ENCODE assay signal across 12 cellular contexts in the genomic region with DNA sequence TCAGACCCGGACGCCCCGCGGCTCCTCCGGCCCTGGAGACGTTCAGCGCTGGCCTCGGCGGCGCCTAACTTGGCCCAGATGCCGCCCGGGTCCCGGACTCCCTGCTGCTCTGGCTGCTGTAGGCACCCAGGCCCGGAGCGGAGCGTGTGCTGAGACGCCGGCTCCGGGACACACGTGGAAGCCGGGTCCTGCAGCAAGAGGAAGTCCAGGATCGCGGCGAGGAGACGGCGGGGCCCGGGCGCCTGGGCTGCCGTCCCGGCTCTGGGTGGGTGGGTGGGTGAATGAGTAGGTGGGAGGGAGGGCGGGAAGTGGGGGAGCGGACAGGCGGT. TPM values are rescaled to one million over a fixed set of nuclear protein-coding genes. Genes with fewer than 3 reads are reported as not detected.
DNase-seq lines count a peak whose midpoint lies in the region; ATAC-seq and TF ChIP-seq lines count a peak whose summit lies in the region.
"Had no signal": no experiment of that assay in that cellular context is flagged by ENCODE, and none has a peak within 500 bp of the region (broad histone marks: within the 10 kb centered on the region; RNA-seq: fewer than 3 reads in every experiment).

No MANE protein-coding gene starts in this region.

- H3K27ac ChIP-seq in RWPE2 (ENCODE audit: poor library complexity, severe bottlenecking): no peak overlapping the region
- H3K27ac ChIP-seq in right cardiac atrium (ENCODE audit: low read length): peak overlapping the region; percentile 46
- H3K27ac ChIP-seq in spleen: peak overlapping the region; percentile 59 to 86 (median 83)
- H3K27ac ChIP-seq: parathyroid adenoma, SK-N-MC had no signal

- H3K4me1 ChIP-seq in RWPE2 (ENCODE audit: insufficient read depth, poor library complexity, severe bottlenecking): peaks cover 4% of the 10 kb centered on the region
- H3K4me1 ChIP-seq in right cardiac atrium (ENCODE audit: control insufficient read depth, insufficient read depth, low read length): no peaks in the 10 kb centered on the region
- peaks cover 0 to 78% (median 56%) of the 10 kb centered on the region in 6 donors for H3K4me1 ChIP-seq in spleen
- H3K4me1 ChIP-seq: parathyroid adenoma had no signal

- TF ChIP-seq CTCF in RWPE2 (IDR thresholded peaks at IDR 0.05; ENCODE audit: poor library complexity, severe bottlenecking) (no peak), spleen (IDR thresholded peaks at IDR 0.05 in 8 of 11, conservative IDR thresholded peaks at IDR 0.05 in 3 of 11) (no peak)

- H3K9me3 ChIP-seq in RWPE2 (ENCODE audit: severe bottlenecking) (no peaks in the 10 kb centered on the region), right cardiac atrium (ENCODE audit: control insufficient read depth, low read length) (no peaks in the 10 kb centered on the region), spleen (no peaks in the 10 kb centered on the region)

- ATAC-seq in RWPE2 (ENCODE audit: low read depth): 0 out of 3 replicates have a peak, but pooled peaks have one; percentile 19
- ATAC-seq in right cardiac atrium: peak; percentile 22 to 33
- ATAC-seq in GM18502 (IDR thresholded peaks at IDR 0.05; ENCODE audit: poor library complexity, unreplicated experiment): no peak

- H3K4me3 ChIP-seq in RWPE2 (ENCODE audit: severe bottlenecking) (peak overlapping the region; percentile 2), right cardiac atrium (ENCODE audit: low read length) (peak overlapping the region; percentile 52), spleen (peak overlapping the region; percentile 14 to 66 (median 40))
- H3K4me3 ChIP-seq: SK-N-MC had no signal

- H3K36me3 ChIP-seq in RWPE2 (ENCODE audit: low read depth) (no peaks in the 10 kb centered on the region), spleen (no peaks in the 10 kb centered on the region)

- under 1% methylated on average over 33 of the region's 33 CpGs for WGBS in right cardiac atrium
- WGBS in spleen, 5 donors: 0 to 2% (median 1%) methylated on average over 15 to 33 of the region's 33 CpGs; no CpG with 5 or more reads in 1 of the 5 donors

- TF ChIP-seq POLR2A in spleen (IDR thresholded peaks at IDR 0.05): no peak

- H3K27me3 ChIP-seq in RWPE2 (ENCODE audit: insufficient read depth, poor library complexity, severe bottlenecking) (peaks cover 99% of the 10 kb centered on the region), right cardiac atrium (ENCODE audit: control insufficient read depth, insufficient read depth) (no peaks in the 10 kb centered on the region), spleen (replicated peaks in 1 of 7) (peaks cover 0 to 100% (median 90%) of the 10 kb centered on the region in 7 donors)

- intact Hi-C loops in right cardiac atrium (cut with DNase I) (loop anchor here in 2 of 4 donors (5.0 to 10.0 kb wide), 2 partner anchors 147 to 150 kb away; partner anchors contain the start of gene EIF3M (in 2 of the 2)), spleen (cut with DNase I; ENCODE audit: low total_unique reads) (no loop called here)

- DNase-seq in DMS53 (lab: John Stamatoyannopoulos, UW) (peak; percentile 38), DMS53 treated with DMSO at 0.1 percent for 48 hours (lab: John Stamatoyannopoulos, UW; ENCODE audit: unreplicated experiment) (no peak), RWPE2 (ENCODE audit: low spot score) (no peak), right cardiac atrium (peak in 2 of 3 donors; percentile 62 to 66), spleen (peak; percentile 71), NCI-H2107 treated with DMSO at 0.1 percent for 48 hours (lab: John Stamatoyannopoulos, UW; ENCODE audit: unreplicated experiment) (no peak)
- no peak for DNase-seq in stimulated activated CD4-positive, alpha-beta T cell treated with anti-CD3 and anti-CD28 coated beads, Interleukin-15, amount 100 ng/mL, for 24 hours
- DNase-seq: NCI-H1436 treated with DMSO at 0.1 percent for 48 hours had no signal

RNA-seq across cellular contexts. Expression of gene WT1, which starts 0.2 kb away (rescaled TPM):
- total RNA-seq in right cardiac atrium: 1 to 10 TPM; 1.4 to 3.0 (median 2.0) TPM
- 2.0 TPM for polyA plus RNA-seq in right cardiac atrium
- 10 to 100 TPM; 25.6 to 53.0 (median 38.9) TPM for total RNA-seq in spleen
- polyA plus RNA-seq in spleen: 1 to 10 TPM; 1.6 to 4.4 (median 2.8) TPM
- total RNA-seq: bronchial epithelial cell had no signal

Comparison
In these comparisons a context has a peak if more than half of its experiments do, and no peak if none do; other contexts are left out.
1. DNase-seq: peak in DMS53 (single experiment), right cardiac atrium (2 of 3) and spleen (single experiment); none in DMS53 treated with DMSO at 0.1 percent for 48 hours (single experiment), RWPE2 (single experiment), NCI-H2107 treated with DMSO at 0.1 percent for 48 hours (single experiment) and stimulated activated CD4-positive, alpha-beta T cell treated with anti-CD3 and anti-CD28 coated beads, Interleukin-15, amount 100 ng/mL, for 24 hours (single experiment).
2. H3K4me3 ChIP-seq: peak in every context shown above with its lines; median percentile 52 in right cardiac atrium; 40 in spleen; 2 in RWPE2.
3. RNA of gene WT1, which starts 0.2 kb away (total RNA-seq): 25.6 to 53.0 TPM in spleen; 1.4 to 3.0 TPM in right cardiac atrium; every median in the first group is over 4 times any median in the second.